In the genomic region with DNA sequence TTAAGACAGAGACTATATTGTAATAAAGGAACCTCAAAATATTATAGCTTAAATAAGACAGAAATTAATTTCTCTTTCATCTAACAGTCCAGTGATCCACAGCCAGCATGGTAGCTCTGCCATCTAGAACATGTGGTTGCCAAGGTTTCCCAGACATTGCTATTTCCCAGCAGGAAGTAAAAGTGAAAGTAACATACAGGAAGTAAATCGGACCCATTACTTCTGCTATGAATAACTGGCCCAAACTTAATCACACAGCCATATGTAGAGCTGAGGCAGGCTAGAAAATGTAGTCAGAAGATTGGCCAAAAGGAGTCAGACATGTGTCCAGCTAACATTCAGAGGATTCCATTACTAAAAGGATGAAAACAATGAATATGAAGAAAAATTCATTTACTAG, we compare ENCODE assay signal across 9 cellular contexts.
DNase-seq lines count a peak whose midpoint lies in the region; ATAC-seq and TF ChIP-seq lines count a peak whose summit lies in the region.
"Had no signal": no experiment of that assay in that cellular context is flagged by ENCODE, and none has a peak within 500 bp of the region (broad histone marks: within the 10 kb centered on the region; RNA-seq: fewer than 3 reads in every experiment).

No MANE protein-coding gene starts in this region.

- H3K36me3 ChIP-seq in fibroblast of lung (ENCODE audit: control insufficient read depth, insufficient read depth, low read length) = no peaks in the 10 kb centered on the region
- H3K36me3 ChIP-seq in uterus = no peaks in the 10 kb centered on the region
- H3K36me3 ChIP-seq in H7 (replicated peaks; ENCODE audit: control insufficient read depth, insufficient read depth, low read length) = no peaks in the 10 kb centered on the region

- ATAC-seq in GM21786 (IDR thresholded peaks at IDR 0.05; ENCODE audit: unreplicated experiment) = peak; percentile 67
- ATAC-seq in GM21381 (IDR thresholded peaks at IDR 0.05; ENCODE audit: unreplicated experiment) = no peak
- no peak for ATAC-seq in GM19035 (IDR thresholded peaks at IDR 0.05; ENCODE audit: unreplicated experiment)
- ATAC-seq: HCT116 had no signal

- intact Hi-C loops in uterus (cut with DNase I; ENCODE audit: low total_unique reads) = no loop called here

- no peaks in the 10 kb centered on the region for H3K4me1 ChIP-seq in fibroblast of lung (ENCODE audit: control insufficient read depth, extremely low read depth, insufficient read depth, low read length)
- no peaks in the 10 kb centered on the region for H3K4me1 ChIP-seq in uterus

- H3K27me3 ChIP-seq in fibroblast of lung (ENCODE audit: control insufficient read depth, insufficient read depth, low read length) = no peaks in the 10 kb centered on the region
- H3K27me3 ChIP-seq in uterus = no peaks in the 10 kb centered on the region
- H3K27me3 ChIP-seq in H7 (ENCODE audit: control insufficient read depth, insufficient read depth, low read length) = peaks cover 13% of the 10 kb centered on the region

- DNase-seq in COLO829 (ENCODE audit: low spot score) = peak; percentile 13
- peak; percentile 74 for DNase-seq in NCI-H2227 (lab: John Stamatoyannopoulos, UW; ENCODE audit: unreplicated experiment)
- peak; percentile 24 to 59 for DNase-seq in fibroblast of lung (ENCODE audit: low read depth in 2 of 2)
- DNase-seq in uterus = no peak
- DNase-seq in H7 = no peak

- H4K20me1 ChIP-seq in fibroblast of lung (ENCODE audit: control insufficient read depth, extremely low read depth, insufficient read depth, low read length) = no peaks in the 10 kb centered on the region

- H3K4me2 ChIP-seq in fibroblast of lung (ENCODE audit: extremely low read depth, insufficient read depth, low read length) = peak overlapping the region; percentile 74

- TF ChIP-seq CTCF in fibroblast of lung (conservative IDR thresholded peaks at IDR 0.05 in 1 of 2, IDR thresholded peaks at IDR 0.05 in 1 of 2; ENCODE audit: low read depth in 1 of 2, low read length in 2 of 2) (no peak), uterus (IDR thresholded peaks at IDR 0.05) (no peak)

- H3K4me3 ChIP-seq in fibroblast of lung (replicated peaks in 1 of 4; ENCODE audit: control extremely low read depth in 1 of 4, insufficient read depth in 1 of 4, low read depth in 3 of 4, low read length in 4 of 4) = peak overlapping the region; percentile 1 to 34 (median 15)
- no peak overlapping the region for H3K4me3 ChIP-seq in uterus
- no peak overlapping the region for H3K4me3 ChIP-seq in H7 (ENCODE audit: insufficient read depth, low read depth, low read length)

- H3K9ac ChIP-seq in fibroblast of lung (ENCODE audit: insufficient read depth, low read length) = no peak overlapping the region

- TF ChIP-seq POLR2A in uterus (IDR thresholded peaks at IDR 0.05) = no peak

- H3K9me3 ChIP-seq in fibroblast of lung (ENCODE audit: control insufficient read depth, insufficient read depth, low read depth, low read length) (no peaks in the 10 kb centered on the region), uterus (no peaks in the 10 kb centered on the region)

- H3K27ac ChIP-seq in fibroblast of lung (ENCODE audit: insufficient read depth, low read length) = no peak overlapping the region
- H3K27ac ChIP-seq in uterus = no peak overlapping the region

- no peaks in the 10 kb centered on the region for H3K79me2 ChIP-seq in fibroblast of lung (ENCODE audit: control insufficient read depth, insufficient read depth, low read length)

- H2AFZ ChIP-seq in fibroblast of lung (ENCODE audit: low read length) = peak overlapping the region; percentile 82

Comparison
In these comparisons a context has a peak if more than half of its experiments do, and no peak if none do; other contexts are left out.
1. DNase-seq: peak in COLO829 (single experiment), NCI-H2227 (single experiment) and fibroblast of lung (2 of 2); none in uterus (0 of 2) and H7 (single experiment).
2. H3K4me3 ChIP-seq: peak in fibroblast of lung (4 of 4); none in uterus (0 of 2) and H7 (single experiment).